In genomic region chr19:40581531-40581930, GRCh38 we compare ENCODE assay signal across 17 cellular contexts. TPM values are rescaled to one million over a fixed set of nuclear protein-coding genes. Genes with fewer than 3 reads are reported as not detected.
A peak's percentile ranks its signal among the peaks of the same experiment; 100 is the strongest.
DNase-seq lines count a peak whose midpoint lies in the region; TF ChIP-seq lines count a peak whose summit lies in the region.
"Had no signal": no experiment of that assay in that cellular context is flagged by ENCODE, and none has a peak within 500 bp of the region (broad histone marks: within the 10 kb centered on the region; RNA-seq: fewer than 3 reads in every experiment).

No MANE protein-coding gene starts in this region.

- peak; percentile 13 for DNase-seq in osteoblast (ENCODE audit: insufficient read length, low spot score, missing footprints)
- DNase-seq in NCI-H446 (lab: John Stamatoyannopoulos, UW), result no peak
- no peak for DNase-seq in hepatocyte (ENCODE audit: low spot score)
- DNase-seq in T1000 (lab: John Stamatoyannopoulos, UW), result no peak
- DNase-seq: Calu3; CD4-positive, alpha-beta memory T cell; COR-L47; DMS53; DMS79 treated with DMSO at 0.1 percent for 48 hours; GF-D8; GM23248; H7; HCEC 1CT had no signal

- H3K4me3 ChIP-seq in HEK293 (ENCODE audit: low read depth, low read length), result no peak overlapping the region
- no peak overlapping the region for H3K4me3 ChIP-seq in osteoblast (ENCODE audit: insufficient read depth, low read length)
- H3K4me3 ChIP-seq in hepatocyte, result no peak overlapping the region
- H3K4me3 ChIP-seq: BLaER1, GM23248 had no signal

- H3K4me1 Mint-ChIP-seq in dendritic cell treated with granulocyte-macrophage colony-stimulating factor and Interleukin-4, amounts not matched to agents 40 ng/mL and 50 ng/mL, for 4 days (ENCODE audit: low read depth), result peaks cover 72% of the 10 kb centered on the region

- H2AFZ ChIP-seq in osteoblast (ENCODE audit: low read length), result no peak overlapping the region
- H2AFZ ChIP-seq in hepatocyte, result no peak overlapping the region
- H2AFZ ChIP-seq: GM23248 had no signal

- H4K20me1 ChIP-seq in osteoblast (ENCODE audit: insufficient read depth, low read length) (no peaks in the 10 kb centered on the region), hepatocyte (ENCODE audit: insufficient read depth, poor library complexity, severe bottlenecking) (no peaks in the 10 kb centered on the region)

- intact Hi-C loops in dendritic cell treated with granulocyte-macrophage colony-stimulating factor and Interleukin-4, amounts not matched to agents 40 ng/mL and 50 ng/mL, for 4 days (cut with micrococcal nuclease), result no loop called here

- H3K9me3 ChIP-seq in HEK293 (ENCODE audit: control insufficient read depth, insufficient read depth, low read depth, low read length) (no peaks in the 10 kb centered on the region), osteoblast (ENCODE audit: low read depth, low read length) (no peaks in the 10 kb centered on the region), hepatocyte (ENCODE audit: low read depth) (no peaks in the 10 kb centered on the region)
- H3K9me3 ChIP-seq: BLaER1 had no signal

- H3K36me3 ChIP-seq in HEK293 (ENCODE audit: control insufficient read depth in 2 of 2, insufficient read depth in 1 of 2, low read length in 2 of 2), result peaks cover 51 to 85% of the 10 kb centered on the region in 2 experiments
- peaks cover 36% of the 10 kb centered on the region for H3K36me3 ChIP-seq in osteoblast (ENCODE audit: insufficient read depth, low read length)
- H3K36me3 ChIP-seq in hepatocyte (replicated peaks; ENCODE audit: insufficient read depth, low read depth), result no peaks in the 10 kb centered on the region

- peaks cover 86% of the 10 kb centered on the region for H3K36me3 Mint-ChIP-seq in dendritic cell treated with granulocyte-macrophage colony-stimulating factor and Interleukin-4, amounts not matched to agents 40 ng/mL and 50 ng/mL, for 4 days (ENCODE audit: low read depth)

- no peak for TF ChIP-seq CTCF in HEK293 (tag by site-specific recombination; IDR thresholded peaks at IDR 0.05)
- no peak for TF ChIP-seq CTCF in osteoblast (IDR thresholded peaks at IDR 0.05; ENCODE audit: extremely low read depth, low read depth, low read length)
- no peak for TF ChIP-seq CTCF in hepatocyte (IDR thresholded peaks at IDR 0.05; ENCODE audit: poor library complexity)

- POLR2A ChIA-PET in HEK293 (lab: Yijun Ruan, JAX), result interaction anchor here (0.6 to 1.2 kb wide), 4 partner anchors 11 to 602 kb away, joined by 3 to 4 read pairs (median 4); no protein-coding TSS in a partner anchor

- WGBS in hepatocyte (ENCODE audit: low lambda C conversion rate, missing lambda C conversion rate), result 98% methylated on average over 5 of the region's 5 CpGs

- H3K9me3 Mint-ChIP-seq in dendritic cell treated with granulocyte-macrophage colony-stimulating factor and Interleukin-4, amounts not matched to agents 40 ng/mL and 50 ng/mL, for 4 days, result no peaks in the 10 kb centered on the region

- peaks cover 13% of the 10 kb centered on the region for H3K79me2 ChIP-seq in osteoblast (ENCODE audit: insufficient read depth, low read length)
- no peaks in the 10 kb centered on the region for H3K79me2 ChIP-seq in hepatocyte

- H3K27me3 Mint-ChIP-seq in dendritic cell treated with granulocyte-macrophage colony-stimulating factor and Interleukin-4, amounts not matched to agents 40 ng/mL and 50 ng/mL, for 4 days, result no peaks in the 10 kb centered on the region
- H3K27me3 Mint-ChIP-seq: B cell; CD4-positive, alpha-beta memory T cell had no signal

- H3K9me2 ChIP-seq in hepatocyte (replicated peaks; ENCODE audit: insufficient read depth), result no peaks in the 10 kb centered on the region

- H3K27ac Mint-ChIP-seq in dendritic cell treated with granulocyte-macrophage colony-stimulating factor and Interleukin-4, amounts not matched to agents 40 ng/mL and 50 ng/mL, for 4 days, result peak overlapping the region; percentile 64
- H3K27ac Mint-ChIP-seq: B cell had no signal

- H3K4me3 Mint-ChIP-seq in dendritic cell treated with granulocyte-macrophage colony-stimulating factor and Interleukin-4, amounts not matched to agents 40 ng/mL and 50 ng/mL, for 4 days, result no peak overlapping the region
- H3K4me3 Mint-ChIP-seq: B cell; CD4-positive, alpha-beta memory T cell had no signal

- H3K27me3 ChIP-seq in osteoblast (ENCODE audit: insufficient read depth, low read length), result no peaks in the 10 kb centered on the region
- H3K27me3 ChIP-seq in hepatocyte, result no peaks in the 10 kb centered on the region
- H3K27me3 ChIP-seq: BLaER1 had no signal

- no peak overlapping the region for H3K4me2 ChIP-seq in osteoblast (ENCODE audit: insufficient read depth, low read length)
- H3K4me2 ChIP-seq in hepatocyte, result no peak overlapping the region

- no peak overlapping the region for H3K27ac ChIP-seq in HEK293 (ENCODE audit: extremely low read depth, low read depth, low read length)
- H3K27ac ChIP-seq in osteoblast (ENCODE audit: low read depth, low read length), result no peak overlapping the region
- no peak overlapping the region for H3K27ac ChIP-seq in hepatocyte
- H3K27ac ChIP-seq: GM23248 had no signal

- CTCF ChIA-PET in HEK293 (lab: Yijun Ruan, JAX), result interaction anchor here (0.7 to 1.7 kb wide), 7 partner anchors 10 to 53 kb away, joined by 3 to 6 read pairs (median 4); no protein-coding TSS in a partner anchor

- H3K4me1 ChIP-seq in HEK293 (ENCODE audit: control insufficient read depth, insufficient read depth, low read length), result peaks cover 6% of the 10 kb centered on the region
- peaks cover 15% of the 10 kb centered on the region for H3K4me1 ChIP-seq in osteoblast (ENCODE audit: insufficient read depth, low read length)
- no peaks in the 10 kb centered on the region for H3K4me1 ChIP-seq in hepatocyte (ENCODE audit: insufficient read depth)

TF ChIP-seq in HEK293, 187 proteins besides CTCF, POLR2A, EP300 and RAD21:
- no peak for TF ChIP-seq ZNF629 (tag by site-specific recombination; IDR thresholded peaks at IDR 0.05)
- no peak for TF ChIP-seq ZNF202 (tag by site-specific recombination; IDR thresholded peaks at IDR 0.05; ENCODE audit: borderline replicate concordance)
- TF ChIP-seq ZNF664 (tag by site-specific recombination; IDR thresholded peaks at IDR 0.05), result no peak
- TF ChIP-seq ZNF121 (tag by site-specific recombination; IDR thresholded peaks at IDR 0.05), result peak; percentile 42; the same call in 1 of the 2 replicates

RNA-seq across cellular contexts. Expression of gene SHKBP1, which starts 4.9 kb away (rescaled TPM):
- total RNA-seq in osteoblast, result 16.3 and 18.9 TPM in 2 replicates
- total RNA-seq in hepatocyte, result 22.6 and 44.6 TPM in 2 replicates
- 81.3 and 83.6 TPM in 2 replicates for polyA plus RNA-seq in hepatocyte

RNA-seq across cellular contexts. Expression of gene LTBP4, which starts 19.6 kb away (rescaled TPM):
- total RNA-seq in osteoblast (13.6 and 16.6 TPM in 2 replicates), hepatocyte (45.6 and 50.2 TPM in 2 replicates)
- 163 and 185 TPM in 2 replicates for polyA plus RNA-seq in hepatocyte
